Comparison of ENCODE assay signal across 1 cellular context in the genomic region with DNA sequence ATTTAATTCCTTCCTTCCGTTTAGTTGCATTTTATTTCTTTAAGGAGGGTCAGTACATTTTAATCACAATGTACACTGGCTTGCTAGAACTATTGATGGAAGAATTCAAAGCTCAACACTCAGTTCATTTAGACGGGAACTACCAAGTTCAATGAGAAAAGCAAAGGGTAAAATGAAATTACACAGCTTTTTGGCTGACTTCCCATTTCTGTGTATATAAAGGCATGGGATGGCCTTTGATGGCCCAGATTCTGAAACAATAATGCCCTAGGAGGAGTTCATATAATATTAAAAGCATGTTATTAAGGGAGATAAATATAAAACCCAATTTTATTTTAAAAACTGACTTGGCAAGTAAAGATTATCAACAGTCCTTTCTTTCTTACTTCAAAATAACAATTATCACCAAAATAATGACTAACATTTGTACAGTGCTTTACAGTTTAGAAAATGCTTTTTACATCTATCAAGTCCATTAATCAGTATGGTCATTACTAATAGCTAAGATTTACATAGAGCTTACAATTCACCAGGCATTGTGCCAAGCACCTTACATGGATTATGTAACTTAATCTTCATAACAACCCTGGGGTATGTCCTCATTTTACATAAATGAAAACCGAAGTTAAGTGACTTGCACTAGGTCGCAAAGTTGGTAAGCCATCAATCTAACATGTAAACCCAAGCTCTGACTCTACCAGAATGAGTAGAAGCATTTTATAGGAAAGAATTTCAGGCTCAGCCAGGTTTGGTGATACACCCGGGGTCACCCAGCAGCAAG.
TF ChIP-seq lines count a peak whose summit lies in the region.

No MANE protein-coding gene starts in this region.

TF ChIP-seq in WTC11, 78 proteins besides CTCF, POLR2A, EP300 and RAD21 (continued from another document):
- TF ChIP-seq, protein P1, sequence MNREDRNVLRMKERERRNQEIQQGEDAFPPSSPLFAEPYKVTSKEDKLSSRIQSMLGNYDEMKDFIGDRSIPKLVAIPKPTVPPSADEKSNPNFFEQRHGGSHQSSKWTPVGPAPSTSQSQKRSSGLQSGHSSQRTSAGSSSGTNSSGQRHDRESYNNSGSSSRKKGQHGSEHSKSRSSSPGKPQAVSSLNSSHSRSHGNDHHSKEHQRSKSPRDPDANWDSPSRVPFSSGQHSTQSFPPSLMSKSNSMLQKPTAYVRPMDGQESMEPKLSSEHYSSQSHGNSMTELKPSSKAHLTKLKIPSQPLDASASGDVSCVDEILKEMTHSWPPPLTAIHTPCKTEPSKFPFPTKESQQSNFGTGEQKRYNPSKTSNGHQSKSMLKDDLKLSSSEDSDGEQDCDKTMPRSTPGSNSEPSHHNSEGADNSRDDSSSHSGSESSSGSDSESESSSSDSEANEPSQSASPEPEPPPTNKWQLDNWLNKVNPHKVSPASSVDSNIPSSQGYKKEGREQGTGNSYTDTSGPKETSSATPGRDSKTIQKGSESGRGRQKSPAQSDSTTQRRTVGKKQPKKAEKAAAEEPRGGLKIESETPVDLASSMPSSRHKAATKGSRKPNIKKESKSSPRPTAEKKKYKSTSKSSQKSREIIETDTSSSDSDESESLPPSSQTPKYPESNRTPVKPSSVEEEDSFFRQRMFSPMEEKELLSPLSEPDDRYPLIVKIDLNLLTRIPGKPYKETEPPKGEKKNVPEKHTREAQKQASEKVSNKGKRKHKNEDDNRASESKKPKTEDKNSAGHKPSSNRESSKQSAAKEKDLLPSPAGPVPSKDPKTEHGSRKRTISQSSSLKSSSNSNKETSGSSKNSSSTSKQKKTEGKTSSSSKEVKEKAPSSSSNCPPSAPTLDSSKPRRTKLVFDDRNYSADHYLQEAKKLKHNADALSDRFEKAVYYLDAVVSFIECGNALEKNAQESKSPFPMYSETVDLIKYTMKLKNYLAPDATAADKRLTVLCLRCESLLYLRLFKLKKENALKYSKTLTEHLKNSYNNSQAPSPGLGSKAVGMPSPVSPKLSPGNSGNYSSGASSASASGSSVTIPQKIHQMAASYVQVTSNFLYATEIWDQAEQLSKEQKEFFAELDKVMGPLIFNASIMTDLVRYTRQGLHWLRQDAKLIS (CRISPR knock-in tag; IDR thresholded peaks at IDR 0.05; ENCODE audit: borderline replicate concordance) = no peak
- TF ChIP-seq USF2 (CRISPR knock-in tag; IDR thresholded peaks at IDR 0.05) = no peak
- no peak for TF ChIP-seq NFATC4 (CRISPR knock-in tag; IDR thresholded peaks at IDR 0.05)
- TF ChIP-seq HMGA2 (CRISPR knock-in tag; IDR thresholded peaks at IDR 0.05) = no peak
- TF ChIP-seq, protein P2, sequence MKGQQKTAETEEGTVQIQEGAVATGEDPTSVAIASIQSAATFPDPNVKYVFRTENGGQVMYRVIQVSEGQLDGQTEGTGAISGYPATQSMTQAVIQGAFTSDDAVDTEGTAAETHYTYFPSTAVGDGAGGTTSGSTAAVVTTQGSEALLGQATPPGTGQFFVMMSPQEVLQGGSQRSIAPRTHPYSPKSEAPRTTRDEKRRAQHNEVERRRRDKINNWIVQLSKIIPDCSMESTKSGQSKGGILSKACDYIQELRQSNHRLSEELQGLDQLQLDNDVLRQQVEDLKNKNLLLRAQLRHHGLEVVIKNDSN (CRISPR knock-in tag; IDR thresholded peaks at IDR 0.05) = no peak
- TF ChIP-seq PRDM15 (CRISPR knock-in tag; IDR thresholded peaks at IDR 0.05) = no peak
- TF ChIP-seq, protein P3, sequence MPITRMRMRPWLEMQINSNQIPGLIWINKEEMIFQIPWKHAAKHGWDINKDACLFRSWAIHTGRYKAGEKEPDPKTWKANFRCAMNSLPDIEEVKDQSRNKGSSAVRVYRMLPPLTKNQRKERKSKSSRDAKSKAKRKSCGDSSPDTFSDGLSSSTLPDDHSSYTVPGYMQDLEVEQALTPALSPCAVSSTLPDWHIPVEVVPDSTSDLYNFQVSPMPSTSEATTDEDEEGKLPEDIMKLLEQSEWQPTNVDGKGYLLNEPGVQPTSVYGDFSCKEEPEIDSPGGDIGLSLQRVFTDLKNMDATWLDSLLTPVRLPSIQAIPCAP (CRISPR knock-in tag; IDR thresholded peaks at IDR 0.05) = no peak
- no peak for TF ChIP-seq PRRX2 (CRISPR knock-in tag; IDR thresholded peaks at IDR 0.05)
- no peak for TF ChIP-seq FOXJ3 (CRISPR knock-in tag; IDR thresholded peaks at IDR 0.05; ENCODE audit: borderline replicate concordance)
- TF ChIP-seq TCF7 (CRISPR knock-in tag; IDR thresholded peaks at IDR 0.05; ENCODE audit: low read depth) = no peak
- no peak for TF ChIP-seq ZMAT4 (CRISPR knock-in tag; IDR thresholded peaks at IDR 0.05)
